Comparison of ENCODE assay signal across 17 cellular contexts in the genomic region with DNA sequence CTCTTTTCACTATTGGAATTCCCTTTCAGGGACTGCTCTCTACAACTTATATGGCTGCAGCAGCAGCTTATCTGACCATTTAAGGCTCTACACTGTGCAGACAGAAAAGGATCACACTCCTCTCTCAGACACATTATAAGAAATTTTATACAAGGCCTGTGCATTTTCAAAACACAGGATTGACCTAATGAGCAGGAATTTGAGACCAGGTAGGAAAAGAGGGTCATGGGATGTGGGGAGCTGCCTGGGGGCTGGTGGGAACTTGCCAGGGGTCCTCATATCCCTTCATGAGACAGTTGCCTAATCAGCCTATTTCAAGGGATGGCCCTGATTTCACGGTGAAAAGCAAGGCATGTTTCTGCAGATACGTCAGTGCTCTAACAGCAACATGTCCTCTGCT.
"Had no signal": no experiment of that assay in that cellular context is flagged by ENCODE, and none has a peak within 500 bp of the region (broad histone marks: within the 10 kb centered on the region; RNA-seq: fewer than 3 reads in every experiment).

No MANE protein-coding gene starts in this region.

- DNase-seq: activated CD4-positive, alpha-beta T cell treated with anti-CD3 and anti-CD28 coated beads for 48 hours; activated CD8-positive, alpha-beta T cell treated with anti-CD3 and anti-CD28 coated beads, Interleukin-2, amount 10 ng/mL, durations not matched to agents 7 days and 5 days; activated naive CD4-positive, alpha-beta T cell; endodermal cell; foreskin fibroblast; head of caudate nucleus; islet precursor cell; left ventricle myocardium superior; mesendoderm; T-helper 1 cell; upper lobe of left lung had no signal

- H3K9ac ChIP-seq: parathyroid adenoma had no signal

- ATAC-seq: activated CD8-positive, alpha-beta T cell treated with anti-CD3 and anti-CD28 coated beads, Interleukin-2, amount 10 ng/mL, durations not matched to agents 7 days and 5 days; esophagus mucosa; left ventricle myocardium superior had no signal

- H3K4me3 ChIP-seq: SK-N-MC, smooth muscle cell, upper lobe of left lung had no signal

- H3K27ac Mint-ChIP-seq: activated CD8-positive, alpha-beta T cell treated with anti-CD3 and anti-CD28 coated beads, Interleukin-2, amount 10 ng/mL, durations not matched to agents 7 days and 5 days; activated T-helper 1 cell treated with anti-CD3 and anti-CD28 coated beads, Interleukin-12 subunit alpha, Interleukin-12 subunit beta, Interleukin-2, Interleukin-4 antibody, amounts not matched to agents 30 ng/mL and 10 ng/mL and 1 ng/mL, durations not matched to agents 14 hours and 24 hours and 36 hours; endodermal cell had no signal

- H3K27me3 ChIP-seq: upper lobe of left lung had no signal

- H3K4me2 ChIP-seq: smooth muscle cell had no signal

- H3K4me3 Mint-ChIP-seq: activated CD8-positive, alpha-beta T cell treated with anti-CD3 and anti-CD28 coated beads, Interleukin-2, amount 10 ng/mL, durations not matched to agents 7 days and 5 days; activated T-helper 1 cell treated with anti-CD3 and anti-CD28 coated beads, Interleukin-12 subunit alpha, Interleukin-12 subunit beta, Interleukin-2, Interleukin-4 antibody, amounts not matched to agents 30 ng/mL and 10 ng/mL and 1 ng/mL, durations not matched to agents 14 hours and 24 hours and 36 hours; central memory CD8-positive, alpha-beta T cell; endodermal cell had no signal

- H3K27ac ChIP-seq: parathyroid adenoma, SK-N-MC, upper lobe of left lung had no signal

- H3K4me1 Mint-ChIP-seq: central memory CD8-positive, alpha-beta T cell had no signal

- H3K79me2 ChIP-seq: parathyroid adenoma had no signal

- H2AFZ ChIP-seq: parathyroid adenoma had no signal

- H3K36me3 ChIP-seq: upper lobe of left lung had no signal

- H3K9me3 Mint-ChIP-seq: activated T-helper 1 cell treated with anti-CD3 and anti-CD28 coated beads, Interleukin-12 subunit alpha, Interleukin-12 subunit beta, Interleukin-2, Interleukin-4 antibody, amounts not matched to agents 30 ng/mL and 10 ng/mL and 1 ng/mL, durations not matched to agents 14 hours and 24 hours and 36 hours; central memory CD8-positive, alpha-beta T cell had no signal

- H3K9me3 ChIP-seq: upper lobe of left lung had no signal
